1 cellular context compared by ENCODE assay signal in the genomic region with DNA sequence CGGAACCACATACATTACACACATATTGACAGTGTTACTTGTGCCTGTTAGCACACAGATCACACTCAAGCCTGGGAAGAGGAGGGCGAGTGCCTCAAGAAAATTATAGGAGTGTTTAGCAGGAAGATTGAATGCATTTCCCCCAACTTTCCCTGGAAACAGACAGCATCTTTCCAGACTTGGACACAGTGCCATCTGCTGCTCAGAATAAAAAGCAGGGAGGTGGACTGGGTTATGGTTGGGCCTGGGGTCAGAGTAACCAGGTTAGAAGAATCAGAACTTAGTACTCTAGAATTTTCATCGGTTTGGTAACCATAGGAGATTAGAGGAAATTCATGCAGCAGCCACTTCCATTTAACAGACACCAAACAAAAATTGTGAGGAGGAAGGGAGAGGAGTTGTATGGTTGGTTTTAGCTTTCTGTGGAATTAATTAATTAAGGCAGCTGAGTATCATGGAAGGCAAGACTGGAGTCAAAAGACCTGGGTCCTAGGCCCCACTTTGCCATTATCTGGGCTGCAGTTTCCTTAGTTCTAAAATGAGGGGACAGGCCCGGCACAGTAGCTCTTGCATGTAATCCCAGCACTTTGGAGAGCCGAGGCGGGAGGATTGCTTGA.
TF ChIP-seq lines count a peak whose summit lies in the region.

No MANE protein-coding gene starts in this region.

TF ChIP-seq in HCT116, 20 proteins besides CTCF, POLR2A, EP300 and RAD21:
- TF ChIP-seq SRF (IDR thresholded peaks at IDR 0.05; ENCODE audit: low read depth) (no peak), EZH2 (IDR thresholded peaks at IDR 0.05) (no peak), ZFX (IDR thresholded peaks at IDR 0.05) (no peak)
- TF ChIP-seq, protein P1, sequence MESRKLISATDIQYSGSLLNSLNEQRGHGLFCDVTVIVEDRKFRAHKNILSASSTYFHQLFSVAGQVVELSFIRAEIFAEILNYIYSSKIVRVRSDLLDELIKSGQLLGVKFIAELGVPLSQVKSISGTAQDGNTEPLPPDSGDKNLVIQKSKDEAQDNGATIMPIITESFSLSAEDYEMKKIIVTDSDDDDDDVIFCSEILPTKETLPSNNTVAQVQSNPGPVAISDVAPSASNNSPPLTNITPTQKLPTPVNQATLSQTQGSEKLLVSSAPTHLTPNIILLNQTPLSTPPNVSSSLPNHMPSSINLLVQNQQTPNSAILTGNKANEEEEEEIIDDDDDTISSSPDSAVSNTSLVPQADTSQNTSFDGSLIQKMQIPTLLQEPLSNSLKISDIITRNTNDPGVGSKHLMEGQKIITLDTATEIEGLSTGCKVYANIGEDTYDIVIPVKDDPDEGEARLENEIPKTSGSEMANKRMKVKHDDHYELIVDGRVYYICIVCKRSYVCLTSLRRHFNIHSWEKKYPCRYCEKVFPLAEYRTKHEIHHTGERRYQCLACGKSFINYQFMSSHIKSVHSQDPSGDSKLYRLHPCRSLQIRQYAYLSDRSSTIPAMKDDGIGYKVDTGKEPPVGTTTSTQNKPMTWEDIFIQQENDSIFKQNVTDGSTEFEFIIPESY (IDR thresholded peaks at IDR 0.05; ENCODE audit: extremely low read depth, insufficient replicate concordance, low read length), result no peak
